ENCODE assay signal across 27 cellular contexts in the genomic region with DNA sequence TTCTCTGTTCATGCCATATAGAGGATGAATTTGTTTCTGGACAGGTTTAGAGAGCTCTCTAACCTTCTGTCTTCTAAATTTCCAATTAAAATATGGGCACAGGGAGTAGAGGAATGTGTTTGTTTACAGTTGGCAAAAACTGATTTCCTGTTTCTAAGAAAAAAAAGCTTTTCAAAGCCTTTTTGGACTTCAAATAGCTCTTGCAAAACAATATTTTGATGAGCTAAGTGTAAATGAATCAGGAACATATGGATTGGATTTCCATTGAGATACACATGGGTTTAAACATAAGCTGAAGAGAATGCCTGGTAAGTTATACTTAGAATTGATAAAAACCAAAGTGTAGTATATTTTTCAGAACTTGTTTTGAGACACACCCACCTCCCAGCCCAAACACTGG.
A peak's percentile ranks its signal among the peaks of the same experiment; 100 is the strongest.
DNase-seq lines count a peak whose midpoint lies in the region; ATAC-seq, FAIRE-seq and TF ChIP-seq lines count a peak whose summit lies in the region.
"Had no signal": no experiment of that assay in that cellular context is flagged by ENCODE, and none has a peak within 500 bp of the region (broad histone marks: within the 10 kb centered on the region; RNA-seq: fewer than 3 reads in every experiment).

No MANE protein-coding gene starts in this region.

- no peak for FAIRE-seq in bronchial epithelial cell (lab: Jason Lieb, UNC)
- FAIRE-seq: endometrium, H1 had no signal

- no peak overlapping the region for H3K27ac ChIP-seq in psoas muscle
- H3K27ac ChIP-seq: BLaER1, brain microvascular endothelial cell, HL-60, neutrophil, Peyer's patch, thyroid gland had no signal

- peaks cover 0 to 7% (median 3%) of the 10 kb centered on the region in 7 donors for H3K9me3 Mint-ChIP-seq in CD14-positive monocyte
- H3K9me3 Mint-ChIP-seq in activated naive CD4-positive, alpha-beta T cell treated with anti-CD3 and anti-CD28 coated beads, Interleukin-2, amount 50 U/mL, for 72 hours: no peaks in the 10 kb centered on the region
- H3K9me3 Mint-ChIP-seq: activated naive CD8-positive, alpha-beta T cell treated with anti-CD3 and anti-CD28 coated beads for 36 hours; stimulated activated naive CD8-positive, alpha-beta T cell treated with anti-CD3 and anti-CD28 coated beads, Interleukin-15, Interleukin-2, amounts not matched to agents 100 ng/mL and 50 ng/mL, for 24 hours had no signal

- H3K36me3 ChIP-seq in bronchial epithelial cell (ENCODE audit: control insufficient read depth, insufficient read depth, low read length): no peaks in the 10 kb centered on the region
- no peaks in the 10 kb centered on the region for H3K36me3 ChIP-seq in psoas muscle (ENCODE audit: insufficient read depth in 1 of 2, low read depth in 1 of 2)
- H3K36me3 ChIP-seq: BLaER1, brain microvascular endothelial cell, neutrophil, Peyer's patch, thyroid gland had no signal

- ATAC-seq in psoas muscle: no peak
- ATAC-seq in activated naive CD4-positive, alpha-beta T cell treated with anti-CD3 and anti-CD28 coated beads, Interleukin-2, amount 50 U/mL, for 72 hours: no peak

- peaks cover 8% of the 10 kb centered on the region for H3K4me1 Mint-ChIP-seq in CD14-positive monocyte
- H3K4me1 Mint-ChIP-seq: activated naive CD8-positive, alpha-beta T cell treated with anti-CD3 and anti-CD28 coated beads for 36 hours had no signal

- H3K9me3 ChIP-seq in psoas muscle: no peaks in the 10 kb centered on the region
- H3K9me3 ChIP-seq: BLaER1, neutrophil, Peyer's patch, thyroid gland had no signal

- DNase-seq in AG09319 (ENCODE audit: extremely low read depth, low read depth): peak; percentile 47
- DNase-seq in HFF-Myc (ENCODE audit: extremely low read depth, low read depth): peak; percentile 62
- peak; percentile 68 for DNase-seq in bronchial epithelial cell (ENCODE audit: low read depth)
- DNase-seq in foreskin fibroblast: peak; percentile 65 to 81
- no peak for DNase-seq in psoas muscle
- DNase-seq in NCI-H187 (lab: John Stamatoyannopoulos, UW): no peak
- no peak for DNase-seq in CD14-positive monocyte (ENCODE audit: low spot score)
- DNase-seq in activated naive CD4-positive, alpha-beta T cell treated with anti-CD3 and anti-CD28 coated beads, Interleukin-2, amount 50 U/mL, for 72 hours (ENCODE audit: low spot score in 2 of 2): no peak
- DNase-seq: activated CD4-positive, alpha-beta T cell treated with anti-CD3 and anti-CD28 coated beads for 48 hours; activated naive CD8-positive, alpha-beta T cell treated with anti-CD3 and anti-CD28 coated beads for 36 hours; brain microvascular endothelial cell; cortex of kidney; islet precursor cell; NCI-H1417; NCI-H510A; Peyer's patch; stimulated activated CD4-positive, alpha-beta T cell treated with anti-CD3 and anti-CD28 coated beads, Interleukin-12 subunit alpha, Interleukin-12 subunit beta, amount 100 ng/mL, for 4 hours; stimulated activated CD4-positive, alpha-beta T cell treated with anti-CD3 and anti-CD28 coated beads, Interleukin-4, amount 100 ng/mL, for 4 hours; T-helper 2 cell; thyroid gland had no signal

- intact Hi-C loops in psoas muscle (cut with DNase I): no loop called here
- intact Hi-C loops in CD14-positive monocyte (cut with micrococcal nuclease): no loop called here

- no peak for TF ChIP-seq CTCF in AG09319 (IDR thresholded peaks at IDR 0.05; ENCODE audit: low read depth, low read length)
- no peak for TF ChIP-seq CTCF in HFF-Myc (IDR thresholded peaks at IDR 0.05; ENCODE audit: low read depth, low read length, missing control alignments)
- TF ChIP-seq CTCF in bronchial epithelial cell (IDR thresholded peaks at IDR 0.05; ENCODE audit: insufficient read depth, low read length, severe bottlenecking): no peak
- no peak for TF ChIP-seq CTCF in foreskin fibroblast (IDR thresholded peaks at IDR 0.05; ENCODE audit: low read depth, low read length)
- TF ChIP-seq CTCF in psoas muscle (IDR thresholded peaks at IDR 0.05): no peak
- TF ChIP-seq CTCF in CD14-positive monocyte (IDR thresholded peaks at IDR 0.05): no peak

- H3K36me3 Mint-ChIP-seq in CD14-positive monocyte: peaks cover 0 to 2% of the 10 kb centered on the region in 2 donors
- H3K36me3 Mint-ChIP-seq in activated naive CD4-positive, alpha-beta T cell treated with anti-CD3 and anti-CD28 coated beads, Interleukin-2, amount 50 U/mL, for 72 hours: no peaks in the 10 kb centered on the region
- H3K36me3 Mint-ChIP-seq: activated naive CD8-positive, alpha-beta T cell treated with anti-CD3 and anti-CD28 coated beads for 36 hours had no signal

- peaks cover 7% of the 10 kb centered on the region for H3K4me1 ChIP-seq in psoas muscle
- H3K4me1 ChIP-seq: BLaER1, Peyer's patch, thyroid gland had no signal

- H3K27me3 ChIP-seq in bronchial epithelial cell (ENCODE audit: control insufficient read depth, insufficient read depth, low read length): no peaks in the 10 kb centered on the region
- no peaks in the 10 kb centered on the region for H3K27me3 ChIP-seq in psoas muscle (ENCODE audit: insufficient read depth in 3 of 3, low read length in 2 of 3)
- H3K27me3 ChIP-seq: BLaER1, brain microvascular endothelial cell, neutrophil, Peyer's patch, thyroid gland had no signal

- H3K4me3 Mint-ChIP-seq in CD14-positive monocyte: no peak overlapping the region
- H3K4me3 Mint-ChIP-seq: activated naive CD8-positive, alpha-beta T cell treated with anti-CD3 and anti-CD28 coated beads for 36 hours; stimulated activated naive CD8-positive, alpha-beta T cell treated with anti-CD3 and anti-CD28 coated beads, Interleukin-15, Interleukin-2, amounts not matched to agents 100 ng/mL and 50 ng/mL, for 24 hours had no signal

- no peak overlapping the region for H3K27ac Mint-ChIP-seq in CD14-positive monocyte
- no peak overlapping the region for H3K27ac Mint-ChIP-seq in activated naive CD4-positive, alpha-beta T cell treated with anti-CD3 and anti-CD28 coated beads, Interleukin-2, amount 50 U/mL, for 72 hours
- H3K27ac Mint-ChIP-seq: activated naive CD8-positive, alpha-beta T cell treated with anti-CD3 and anti-CD28 coated beads for 36 hours; stimulated activated naive CD8-positive, alpha-beta T cell treated with anti-CD3 and anti-CD28 coated beads, Interleukin-15, Interleukin-2, amounts not matched to agents 100 ng/mL and 50 ng/mL, for 24 hours had no signal

- no peaks in the 10 kb centered on the region for H3K27me3 Mint-ChIP-seq in CD14-positive monocyte (ENCODE audit: low read depth in 3 of 3)
- H3K27me3 Mint-ChIP-seq: stimulated activated naive CD8-positive, alpha-beta T cell treated with anti-CD3 and anti-CD28 coated beads, Interleukin-15, Interleukin-2, amounts not matched to agents 100 ng/mL and 50 ng/mL, for 24 hours had no signal

- H3K4me3 ChIP-seq in HFF-Myc (replicated peaks; ENCODE audit: low read depth, low read length): no peak overlapping the region
- H3K4me3 ChIP-seq in bronchial epithelial cell (ENCODE audit: low read depth, low read length): no peak overlapping the region
- H3K4me3 ChIP-seq in foreskin fibroblast (ENCODE audit: low read depth in 1 of 2, low read length in 2 of 2): no peak overlapping the region
- H3K4me3 ChIP-seq in psoas muscle: no peak overlapping the region
- H3K4me3 ChIP-seq: BLaER1, lung, Peyer's patch, thyroid gland had no signal

Comparison
In these comparisons a context has a peak if more than half of its experiments do, and no peak if none do; other contexts are left out.
1. DNase-seq: peak in AG09319 (single experiment), HFF-Myc (single experiment), bronchial epithelial cell (single experiment) and foreskin fibroblast (2 of 2); none in psoas muscle (0 of 2), NCI-H187 (0 of 2), CD14-positive monocyte (single experiment) and activated naive CD4-positive, alpha-beta T cell treated with anti-CD3 and anti-CD28 coated beads, Interleukin-2, amount 50 U/mL, for 72 hours (0 of 2).